17 cellular contexts compared by ENCODE assay signal in the genomic region with DNA sequence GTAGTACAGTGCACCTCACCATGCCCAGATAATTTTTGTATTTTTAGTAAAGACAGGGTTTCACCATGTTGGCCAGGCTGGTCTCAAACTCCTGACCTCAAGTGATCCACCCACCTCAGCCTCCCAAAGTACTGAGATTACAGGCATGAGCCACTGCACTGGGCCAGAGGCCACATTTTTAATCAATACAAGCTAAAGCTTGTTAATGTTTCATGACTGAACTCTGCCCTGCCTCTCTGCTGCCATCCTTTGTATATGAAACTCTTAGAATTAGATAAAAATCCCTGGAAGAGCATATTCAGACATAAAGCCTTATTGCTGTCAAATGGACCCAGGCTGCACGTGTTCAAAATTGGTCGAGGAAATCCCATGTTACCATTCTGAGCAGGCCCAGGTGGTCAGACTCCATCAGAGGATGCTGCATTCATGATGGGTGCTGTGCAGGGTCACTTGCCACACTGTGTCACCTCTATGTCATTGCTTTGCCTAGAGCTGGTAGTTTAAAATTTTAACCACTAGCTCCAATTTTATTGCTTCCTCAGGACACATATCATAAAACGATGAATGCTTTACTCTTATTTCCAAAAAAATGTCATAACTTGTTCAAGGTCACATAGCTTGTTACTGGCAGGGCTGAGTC. TPM values are rescaled to one million over a fixed set of nuclear protein-coding genes. Genes with fewer than 3 reads are reported as not detected.
"Had no signal": no experiment of that assay in that cellular context is flagged by ENCODE, and none has a peak within 500 bp of the region (broad histone marks: within the 10 kb centered on the region; RNA-seq: fewer than 3 reads in every experiment).

No MANE protein-coding gene starts in this region.

- H3K9me3 ChIP-seq: lower lobe of right lung, vagina had no signal

- H3K4me1 ChIP-seq: lower lobe of right lung had no signal

- H3K36me3 ChIP-seq: lower lobe of right lung, vagina had no signal

- H3K27me3 ChIP-seq: vagina had no signal

- DNase-seq: activated CD4-positive, alpha-beta memory T cell treated with anti-CD3 and anti-CD28 coated beads for 36 hours; activated CD4-positive, alpha-beta T cell treated with anti-CD3 and anti-CD28 coated beads for 4 hours; activated CD8-positive, alpha-beta memory T cell treated with anti-CD3 and anti-CD28 coated beads, Interleukin-2, amount 10 ng/mL, durations not matched to agents 7 days and 5 days; activated naive CD4-positive, alpha-beta T cell; activated naive CD8-positive, alpha-beta T cell treated with anti-CD3 and anti-CD28 coated beads for 36 hours; activated T-cell treated with anti-CD3 and anti-CD28 coated beads, Interleukin-2, amount 50 U/mL, for 1 hour; amygdala; dermis blood vessel endothelial cell; effector memory CD8-positive, alpha-beta T cell; lower lobe of right lung; occipital lobe; stimulated activated naive CD8-positive, alpha-beta T cell treated with anti-CD3 and anti-CD28 coated beads, Interleukin-15, amount 100 ng/mL, for 72 hours; SW 1271; T-helper 2 cell; trophoblast cell had no signal

- H3K4me3 ChIP-seq: lower lobe of right lung, vagina had no signal

- H3K27ac ChIP-seq: lower lobe of right lung, vagina had no signal

RNA-seq across cellular contexts. Expression of a gene that starts 45.2 kb away (rescaled TPM):
- total RNA-seq: activated CD4-positive, alpha-beta memory T cell treated with anti-CD3 and anti-CD28 coated beads for 36 hours; activated CD8-positive, alpha-beta memory T cell treated with anti-CD3 and anti-CD28 coated beads, Interleukin-2, amount 10 ng/mL, durations not matched to agents 7 days and 5 days; activated naive CD8-positive, alpha-beta T cell treated with anti-CD3 and anti-CD28 coated beads for 36 hours; activated T-helper 17 cell treated with anti-CD3 and anti-CD28 coated beads, Interleukin-2, amount 50 U/mL, for 72 hours had no signal
